In the genomic region with DNA sequence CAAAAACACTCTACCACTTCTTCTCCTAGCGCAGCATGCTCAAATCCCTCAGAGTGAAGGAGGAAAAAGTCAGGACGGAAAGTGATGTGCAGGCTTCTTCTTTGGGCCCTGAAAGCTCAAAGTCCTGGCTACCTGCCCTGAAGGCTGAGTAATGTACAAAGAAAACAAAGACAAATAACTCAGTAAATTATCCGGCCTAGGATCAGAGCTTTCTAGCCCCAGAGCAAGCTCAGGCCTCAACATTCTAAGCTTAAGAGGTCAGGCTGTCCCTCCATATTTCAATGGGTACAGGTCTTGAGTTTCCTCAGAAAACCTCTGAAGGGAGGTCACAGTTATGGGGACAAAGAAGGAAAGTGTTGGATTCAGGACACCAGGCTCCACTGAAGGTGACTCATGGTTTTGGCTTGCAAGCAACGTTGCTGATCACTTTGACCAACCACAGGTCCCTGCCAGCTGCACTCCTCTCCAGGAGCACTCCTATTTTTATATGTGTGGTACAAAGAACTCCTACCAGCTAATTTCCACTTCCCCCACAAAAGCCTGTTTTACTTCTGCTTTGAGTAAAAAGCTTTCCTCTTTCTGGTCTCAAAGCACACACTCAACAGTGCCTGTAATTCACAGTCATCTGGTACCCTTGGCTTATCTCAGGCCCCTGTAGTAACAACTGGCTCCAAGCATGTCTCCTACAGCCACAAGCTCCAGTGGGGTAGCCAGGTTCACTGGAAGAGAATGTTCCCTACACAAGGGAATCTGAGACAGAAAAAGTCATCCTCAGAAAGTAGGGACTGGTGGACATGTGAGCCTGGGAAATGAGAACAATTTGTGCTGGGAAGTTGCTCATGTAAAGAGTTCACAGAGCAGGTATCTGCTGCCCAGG, we compare ENCODE assay signal across 8 cellular contexts.
DNase-seq lines count a peak whose midpoint lies in the region; ATAC-seq and TF ChIP-seq lines count a peak whose summit lies in the region.

No MANE protein-coding gene starts in this region.

- H3K27me3 ChIP-seq in RWPE2 (ENCODE audit: insufficient read depth, poor library complexity, severe bottlenecking), result no peaks in the 10 kb centered on the region

- TF ChIP-seq CTCF in RWPE2 (IDR thresholded peaks at IDR 0.05; ENCODE audit: poor library complexity, severe bottlenecking), result no peak

- H3K9me3 ChIP-seq in RWPE2 (ENCODE audit: severe bottlenecking), result no peaks in the 10 kb centered on the region

- H3K4me1 ChIP-seq in RWPE2 (ENCODE audit: insufficient read depth, poor library complexity, severe bottlenecking), result peaks cover 20% of the 10 kb centered on the region

- no peaks in the 10 kb centered on the region for H3K27me3 Mint-ChIP-seq in naive B cell

- no peaks in the 10 kb centered on the region for H3K36me3 Mint-ChIP-seq in naive B cell

- peak; percentile 78 for ATAC-seq in GM19043 (IDR thresholded peaks at IDR 0.05; ENCODE audit: low read depth, unreplicated experiment)
- ATAC-seq in HG03159 (IDR thresholded peaks at IDR 0.05; ENCODE audit: unreplicated experiment), result peak; percentile 77
- peak; percentile 95 for ATAC-seq in RWPE2 (ENCODE audit: low read depth)
- ATAC-seq in naive B cell (ENCODE audit: low read depth in 2 of 2), result peak; percentile 77 to 83

- no peaks in the 10 kb centered on the region for H3K36me3 ChIP-seq in RWPE2 (ENCODE audit: low read depth)

- H3K27ac Mint-ChIP-seq in naive B cell, result peak overlapping the region; percentile 4 to 83 (median 74)

- peaks cover 34 to 83% (median 54%) of the 10 kb centered on the region in 3 donors for H3K4me1 Mint-ChIP-seq in naive B cell

- H3K9me3 Mint-ChIP-seq in naive B cell, result no peaks in the 10 kb centered on the region

- H3K4me3 ChIP-seq in RWPE2 (ENCODE audit: severe bottlenecking), result no peak overlapping the region

- H3K4me3 Mint-ChIP-seq in naive B cell, result peak overlapping the region in 7 of 8 donors; percentile 36 to 89 (median 63)

- DNase-seq in COLO829 (ENCODE audit: low spot score), result peak; percentile 69
- peak; percentile 90 for DNase-seq in RWPE2 (ENCODE audit: low spot score)
- DNase-seq in epidermal melanocyte (ENCODE audit: insufficient read length, low spot score), result peak; percentile 55
- DNase-seq in naive B cell, result peak; percentile 52
- DNase-seq in NCI-H1092 (lab: John Stamatoyannopoulos, UW), result no peak
- no peak for DNase-seq in NCI-H1048 (lab: John Stamatoyannopoulos, UW)

- H3K27ac ChIP-seq in RWPE2 (ENCODE audit: poor library complexity, severe bottlenecking), result peak overlapping the region; percentile 94

Comparison
In these comparisons a context has a peak if more than half of its experiments do, and no peak if none do; other contexts are left out.
1. DNase-seq: peak in COLO829 (single experiment), RWPE2 (single experiment), epidermal melanocyte (single experiment) and naive B cell (single experiment); none in NCI-H1092 (single experiment) and NCI-H1048 (single experiment).
2. Peak in every context shown above with its lines, with median percentiles within 50 percentile points of each other: ATAC-seq.